8 cellular contexts compared by ENCODE assay signal in the genomic region with DNA sequence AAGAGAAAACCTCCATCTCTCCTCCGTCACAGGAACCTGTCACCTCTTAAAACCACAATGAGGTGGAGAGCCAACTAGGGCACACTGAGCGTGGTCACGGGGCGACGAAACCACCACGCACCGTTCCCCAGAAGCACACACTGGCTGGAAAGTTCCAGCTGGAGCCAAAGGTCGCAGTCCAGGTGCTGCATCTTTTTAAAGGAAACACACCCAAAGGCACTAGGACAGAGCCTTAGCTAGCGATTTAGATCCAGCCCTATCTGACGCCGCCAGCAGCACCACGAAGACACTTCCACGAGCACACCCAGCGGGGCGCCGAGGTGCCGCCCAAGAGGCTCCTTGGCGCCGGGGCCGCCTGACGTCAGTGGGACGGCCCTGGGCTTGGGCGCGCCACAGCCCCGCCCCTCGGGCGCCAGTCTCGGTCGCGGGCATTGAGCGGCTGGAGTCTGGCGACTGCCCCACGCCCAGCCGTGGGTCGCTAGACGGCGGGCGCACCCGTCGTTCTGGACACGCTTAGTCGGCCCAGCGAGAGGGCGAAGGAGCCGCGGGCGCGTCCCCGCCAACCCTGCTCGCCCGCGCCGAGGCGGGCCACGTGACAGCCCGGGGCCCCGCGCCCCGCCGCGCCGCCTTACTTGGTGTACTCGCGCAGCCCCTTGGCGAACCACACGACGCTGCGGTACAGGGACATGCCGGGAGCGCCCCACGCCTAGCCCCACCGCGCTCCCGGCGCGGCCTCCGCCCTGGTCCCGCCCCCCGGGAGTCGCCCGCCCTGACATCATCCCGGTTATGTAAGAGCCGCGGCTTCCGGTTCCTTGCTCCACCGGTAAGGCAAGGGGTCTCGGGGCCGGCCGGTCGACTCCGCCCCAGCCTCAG. TPM values are rescaled to one million over a fixed set of nuclear protein-coding genes. Genes with fewer than 3 reads are reported as not detected.
DNase-seq lines count a peak whose midpoint lies in the region; ATAC-seq and TF ChIP-seq lines count a peak whose summit lies in the region.

A gene with protein sequence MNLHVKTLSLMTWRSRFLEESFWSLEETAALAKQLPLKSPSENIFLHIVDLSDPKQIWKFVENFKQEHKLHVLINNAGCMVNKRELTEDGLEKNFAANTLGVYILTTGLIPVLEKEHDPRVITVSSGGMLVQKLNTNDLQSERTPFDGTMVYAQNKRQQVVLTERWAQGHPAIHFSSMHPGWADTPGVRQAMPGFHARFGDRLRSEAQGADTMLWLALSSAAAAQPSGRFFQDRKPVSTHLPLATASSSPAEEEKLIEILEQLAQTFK (minus strand): TSS at position 742 of the 873 bp plus-strand sequence. CDS start 4,504 bp downstream, outside the sequence.

- H3K27me3 Mint-ChIP-seq in dendritic cell treated with granulocyte-macrophage colony-stimulating factor and Interleukin-4, amounts not matched to agents 40 ng/mL and 50 ng/mL, for 4 days, result peaks cover 17% of the 10 kb centered on the region

- H3K4me1 ChIP-seq in BLaER1, result peaks cover 58% of the 10 kb centered on the region
- H3K4me1 ChIP-seq in liver (ENCODE audit: control insufficient read depth in 4 of 4, insufficient read depth in 4 of 4, low read length in 3 of 4), result peaks cover 4 to 38% (median 22%) of the 10 kb centered on the region in 4 donors

- peak; percentile 77 to 96 for DNase-seq in NCI-H526 (lab: John Stamatoyannopoulos, UW)
- peak; percentile 68 to 75 for DNase-seq in activated CD4-positive, alpha-beta T cell treated with anti-CD3 and anti-CD28 coated beads, Interleukin-2, amount 50 U/mL, for 24 hours (ENCODE audit: low read depth in 1 of 2, low spot score in 1 of 2)
- peak; percentile 82 for DNase-seq in stimulated activated CD4-positive, alpha-beta T cell treated with anti-CD3 and anti-CD28 coated beads, Interleukin-4, amount 100 ng/mL, for 24 hours

- no peak for TF ChIP-seq CTCF in liver (IDR thresholded peaks at IDR 0.05; ENCODE audit: low read depth, low read length, missing input control)

- H3K36me3 ChIP-seq in BLaER1 (no peaks in the 10 kb centered on the region), liver (ENCODE audit: control insufficient read depth in 4 of 4, insufficient read depth in 3 of 4, low read depth in 1 of 4, low read length in 3 of 4) (no peaks in the 10 kb centered on the region)

- peak within 1 kb of the TSS; percentile 92 for H3K4me3 ChIP-seq in BLaER1
- peak within 1 kb of the TSS; percentile 59 to 89 (median 70) for H3K4me3 ChIP-seq in liver (ENCODE audit: low read depth in 1 of 3, low read length in 3 of 3)

- H3K27ac ChIP-seq in BLaER1 (peak within 1 kb of the TSS; percentile 96), liver (ENCODE audit: low read depth in 1 of 2, low read length in 2 of 2) (peak within 1 kb of the TSS; percentile 99 to 100)

- intact Hi-C loops in dendritic cell treated with granulocyte-macrophage colony-stimulating factor and Interleukin-4, amounts not matched to agents 40 ng/mL and 50 ng/mL, for 4 days (cut with micrococcal nuclease), result loop anchor here (5.0 kb wide), 2 partner anchors 216 to 351 kb away; a partner anchor contains a TSS

- H3K27me3 ChIP-seq in BLaER1 (no peaks in the 10 kb centered on the region), liver (ENCODE audit: control insufficient read depth in 4 of 4, insufficient read depth in 4 of 4, low read length in 3 of 4) (no peaks in the 10 kb centered on the region)

- peak within 1 kb of the TSS; percentile 89 for H3K4me2 ChIP-seq in BLaER1

- no peaks in the 10 kb centered on the region for H3K9me3 ChIP-seq in BLaER1
- H3K9me3 ChIP-seq in liver (ENCODE audit: control insufficient read depth in 4 of 4, low read length in 3 of 4), result no peaks in the 10 kb centered on the region

- H3K9me3 Mint-ChIP-seq in dendritic cell treated with granulocyte-macrophage colony-stimulating factor and Interleukin-4, amounts not matched to agents 40 ng/mL and 50 ng/mL, for 4 days, result no peaks in the 10 kb centered on the region

- peak within 1 kb of the TSS; percentile 90 for H3K27ac Mint-ChIP-seq in dendritic cell treated with granulocyte-macrophage colony-stimulating factor and Interleukin-4, amounts not matched to agents 40 ng/mL and 50 ng/mL, for 4 days

- H3K4me3 Mint-ChIP-seq in dendritic cell treated with granulocyte-macrophage colony-stimulating factor and Interleukin-4, amounts not matched to agents 40 ng/mL and 50 ng/mL, for 4 days, result peak within 1 kb of the TSS; percentile 82

- H3K4me1 Mint-ChIP-seq in dendritic cell treated with granulocyte-macrophage colony-stimulating factor and Interleukin-4, amounts not matched to agents 40 ng/mL and 50 ng/mL, for 4 days (ENCODE audit: low read depth), result peaks cover 48% of the 10 kb centered on the region

- H3K9ac ChIP-seq in BLaER1 (peak within 1 kb of the TSS; percentile 92), liver (ENCODE audit: low read depth in 1 of 2, low read length in 2 of 2) (peak within 1 kb of the TSS; percentile 78 to 96)

- WGBS in liver, result under 1% methylated on average over 91 of the region's 91 CpGs

- no peaks in the 10 kb centered on the region for H4K20me1 ChIP-seq in BLaER1

- peak; percentile 13 to 22 for TF ChIP-seq RAD21 in liver (IDR thresholded peaks at IDR 0.05)

- H3K36me3 Mint-ChIP-seq in dendritic cell treated with granulocyte-macrophage colony-stimulating factor and Interleukin-4, amounts not matched to agents 40 ng/mL and 50 ng/mL, for 4 days (ENCODE audit: low read depth), result no peaks in the 10 kb centered on the region

- ATAC-seq in GM19025 (IDR thresholded peaks at IDR 0.05; ENCODE audit: low read depth, unreplicated experiment) (peak; percentile 91), HG03196 (IDR thresholded peaks at IDR 0.05; ENCODE audit: unreplicated experiment) (peak; percentile 80)

TF ChIP-seq in liver, 16 proteins besides CTCF, POLR2A, EP300 and RAD21:
- TF ChIP-seq, protein P1, sequence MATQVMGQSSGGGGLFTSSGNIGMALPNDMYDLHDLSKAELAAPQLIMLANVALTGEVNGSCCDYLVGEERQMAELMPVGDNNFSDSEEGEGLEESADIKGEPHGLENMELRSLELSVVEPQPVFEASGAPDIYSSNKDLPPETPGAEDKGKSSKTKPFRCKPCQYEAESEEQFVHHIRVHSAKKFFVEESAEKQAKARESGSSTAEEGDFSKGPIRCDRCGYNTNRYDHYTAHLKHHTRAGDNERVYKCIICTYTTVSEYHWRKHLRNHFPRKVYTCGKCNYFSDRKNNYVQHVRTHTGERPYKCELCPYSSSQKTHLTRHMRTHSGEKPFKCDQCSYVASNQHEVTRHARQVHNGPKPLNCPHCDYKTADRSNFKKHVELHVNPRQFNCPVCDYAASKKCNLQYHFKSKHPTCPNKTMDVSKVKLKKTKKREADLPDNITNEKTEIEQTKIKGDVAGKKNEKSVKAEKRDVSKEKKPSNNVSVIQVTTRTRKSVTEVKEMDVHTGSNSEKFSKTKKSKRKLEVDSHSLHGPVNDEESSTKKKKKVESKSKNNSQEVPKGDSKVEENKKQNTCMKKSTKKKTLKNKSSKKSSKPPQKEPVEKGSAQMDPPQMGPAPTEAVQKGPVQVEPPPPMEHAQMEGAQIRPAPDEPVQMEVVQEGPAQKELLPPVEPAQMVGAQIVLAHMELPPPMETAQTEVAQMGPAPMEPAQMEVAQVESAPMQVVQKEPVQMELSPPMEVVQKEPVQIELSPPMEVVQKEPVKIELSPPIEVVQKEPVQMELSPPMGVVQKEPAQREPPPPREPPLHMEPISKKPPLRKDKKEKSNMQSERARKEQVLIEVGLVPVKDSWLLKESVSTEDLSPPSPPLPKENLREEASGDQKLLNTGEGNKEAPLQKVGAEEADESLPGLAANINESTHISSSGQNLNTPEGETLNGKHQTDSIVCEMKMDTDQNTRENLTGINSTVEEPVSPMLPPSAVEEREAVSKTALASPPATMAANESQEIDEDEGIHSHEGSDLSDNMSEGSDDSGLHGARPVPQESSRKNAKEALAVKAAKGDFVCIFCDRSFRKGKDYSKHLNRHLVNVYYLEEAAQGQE (IDR thresholded peaks at IDR 0.05), result peak; percentile 50
- no peak for TF ChIP-seq FOXA2 (IDR thresholded peaks at IDR 0.05)
- TF ChIP-seq YY1 (IDR thresholded peaks at IDR 0.05), result peak; percentile 19
- peak; percentile 77 for TF ChIP-seq SP1 (IDR thresholded peaks at IDR 0.05)
- peak; percentile 18 for TF ChIP-seq HNF4G (IDR thresholded peaks at IDR 0.05)
- no peak for TF ChIP-seq NR2F2 (IDR thresholded peaks at IDR 0.05)
- no peak for TF ChIP-seq FOXA1 (IDR thresholded peaks at IDR 0.05)
- TF ChIP-seq, protein P2, sequence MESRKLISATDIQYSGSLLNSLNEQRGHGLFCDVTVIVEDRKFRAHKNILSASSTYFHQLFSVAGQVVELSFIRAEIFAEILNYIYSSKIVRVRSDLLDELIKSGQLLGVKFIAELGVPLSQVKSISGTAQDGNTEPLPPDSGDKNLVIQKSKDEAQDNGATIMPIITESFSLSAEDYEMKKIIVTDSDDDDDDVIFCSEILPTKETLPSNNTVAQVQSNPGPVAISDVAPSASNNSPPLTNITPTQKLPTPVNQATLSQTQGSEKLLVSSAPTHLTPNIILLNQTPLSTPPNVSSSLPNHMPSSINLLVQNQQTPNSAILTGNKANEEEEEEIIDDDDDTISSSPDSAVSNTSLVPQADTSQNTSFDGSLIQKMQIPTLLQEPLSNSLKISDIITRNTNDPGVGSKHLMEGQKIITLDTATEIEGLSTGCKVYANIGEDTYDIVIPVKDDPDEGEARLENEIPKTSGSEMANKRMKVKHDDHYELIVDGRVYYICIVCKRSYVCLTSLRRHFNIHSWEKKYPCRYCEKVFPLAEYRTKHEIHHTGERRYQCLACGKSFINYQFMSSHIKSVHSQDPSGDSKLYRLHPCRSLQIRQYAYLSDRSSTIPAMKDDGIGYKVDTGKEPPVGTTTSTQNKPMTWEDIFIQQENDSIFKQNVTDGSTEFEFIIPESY (IDR thresholded peaks at IDR 0.05), result no peak
- peak; percentile 70 to 73 for TF ChIP-seq HNF4A (conservative IDR thresholded peaks at IDR 0.05)
- peak in 1 of 2 donors; percentile 72 for TF ChIP-seq GABPA (IDR thresholded peaks at IDR 0.05 in 1 of 2, conservative IDR thresholded peaks at IDR 0.05 in 1 of 2)
- TF ChIP-seq JUND (IDR thresholded peaks at IDR 0.05), result peak in 1 of 2 donors; percentile 43
- TF ChIP-seq RXRA (IDR thresholded peaks at IDR 0.05), result peak; percentile 43 to 51
- TF ChIP-seq, protein P3, sequence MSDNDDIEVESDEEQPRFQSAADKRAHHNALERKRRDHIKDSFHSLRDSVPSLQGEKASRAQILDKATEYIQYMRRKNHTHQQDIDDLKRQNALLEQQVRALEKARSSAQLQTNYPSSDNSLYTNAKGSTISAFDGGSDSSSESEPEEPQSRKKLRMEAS (IDR thresholded peaks at IDR 0.05), result peak; percentile 57
- TF ChIP-seq EGR1 (IDR thresholded peaks at IDR 0.05; ENCODE audit: low read depth in 2 of 2), result no peak
- TF ChIP-seq, protein P4, sequence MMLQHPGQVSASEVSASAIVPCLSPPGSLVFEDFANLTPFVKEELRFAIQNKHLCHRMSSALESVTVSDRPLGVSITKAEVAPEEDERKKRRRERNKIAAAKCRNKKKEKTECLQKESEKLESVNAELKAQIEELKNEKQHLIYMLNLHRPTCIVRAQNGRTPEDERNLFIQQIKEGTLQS (IDR thresholded peaks at IDR 0.05), result no peak
- no peak for TF ChIP-seq TAF1 (conservative IDR thresholded peaks at IDR 0.05)

RNA-seq across cellular contexts. Expression of the gene that starts here (rescaled TPM):
- total RNA-seq in liver, result 1 to 10 TPM; 6.5 to 6.8 TPM
- 10 to 100 TPM; 11.8 to 15.5 TPM for polyA plus RNA-seq in liver

Comparison
In these comparisons a context has a peak if more than half of its experiments do, and no peak if none do; other contexts are left out.
1. Peak in every context shown above with its lines: DNase-seq, ATAC-seq, H3K4me3 ChIP-seq and H3K27ac ChIP-seq.